In genomic region chr1:54439550-54440223, GRCh38 we compare ENCODE assay signal across 1 cellular context.
TF ChIP-seq lines count a peak whose summit lies in the region.

No MANE protein-coding gene starts in this region.

TF ChIP-seq in GM12878, 131 proteins besides CTCF, POLR2A, EP300 and RAD21:
- TF ChIP-seq TCF12 (IDR thresholded peaks at IDR 0.05; ENCODE audit: low read depth, low read length) (no peak), E2F8 (IDR thresholded peaks at IDR 0.05; ENCODE audit: low read depth, partially characterized antibody) (no peak), BACH1 (IDR thresholded peaks at IDR 0.05; ENCODE audit: borderline replicate concordance) (no peak), NBN (IDR thresholded peaks at IDR 0.05) (no peak), USF2 (IDR thresholded peaks at IDR 0.05; ENCODE audit: borderline replicate concordance, low read depth, low read length) (no peak), RAD51 (IDR thresholded peaks at IDR 0.05) (peak; percentile 56; the same call in 1 of the 2 replicates), STAT1 (conservative IDR thresholded peaks at IDR 0.05) (no peak), BCL3 (IDR thresholded peaks at IDR 0.05; ENCODE audit: borderline replicate concordance, insufficient read depth, low read depth, low read length, poor library complexity, severe bottlenecking) (no peak), FOXM1 (IDR thresholded peaks at IDR 0.05; ENCODE audit: low read depth, low read length) (no peak)
- TF ChIP-seq, protein P1, sequence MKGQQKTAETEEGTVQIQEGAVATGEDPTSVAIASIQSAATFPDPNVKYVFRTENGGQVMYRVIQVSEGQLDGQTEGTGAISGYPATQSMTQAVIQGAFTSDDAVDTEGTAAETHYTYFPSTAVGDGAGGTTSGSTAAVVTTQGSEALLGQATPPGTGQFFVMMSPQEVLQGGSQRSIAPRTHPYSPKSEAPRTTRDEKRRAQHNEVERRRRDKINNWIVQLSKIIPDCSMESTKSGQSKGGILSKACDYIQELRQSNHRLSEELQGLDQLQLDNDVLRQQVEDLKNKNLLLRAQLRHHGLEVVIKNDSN (IDR thresholded peaks at IDR 0.05; ENCODE audit: borderline replicate concordance, extremely low read length, insufficient read depth, low read depth, low read length) = peak; percentile 27
TF ChIP-seq in GM12878: peak in this region for 2.
